13 cellular contexts compared by ENCODE assay signal in the genomic region with DNA sequence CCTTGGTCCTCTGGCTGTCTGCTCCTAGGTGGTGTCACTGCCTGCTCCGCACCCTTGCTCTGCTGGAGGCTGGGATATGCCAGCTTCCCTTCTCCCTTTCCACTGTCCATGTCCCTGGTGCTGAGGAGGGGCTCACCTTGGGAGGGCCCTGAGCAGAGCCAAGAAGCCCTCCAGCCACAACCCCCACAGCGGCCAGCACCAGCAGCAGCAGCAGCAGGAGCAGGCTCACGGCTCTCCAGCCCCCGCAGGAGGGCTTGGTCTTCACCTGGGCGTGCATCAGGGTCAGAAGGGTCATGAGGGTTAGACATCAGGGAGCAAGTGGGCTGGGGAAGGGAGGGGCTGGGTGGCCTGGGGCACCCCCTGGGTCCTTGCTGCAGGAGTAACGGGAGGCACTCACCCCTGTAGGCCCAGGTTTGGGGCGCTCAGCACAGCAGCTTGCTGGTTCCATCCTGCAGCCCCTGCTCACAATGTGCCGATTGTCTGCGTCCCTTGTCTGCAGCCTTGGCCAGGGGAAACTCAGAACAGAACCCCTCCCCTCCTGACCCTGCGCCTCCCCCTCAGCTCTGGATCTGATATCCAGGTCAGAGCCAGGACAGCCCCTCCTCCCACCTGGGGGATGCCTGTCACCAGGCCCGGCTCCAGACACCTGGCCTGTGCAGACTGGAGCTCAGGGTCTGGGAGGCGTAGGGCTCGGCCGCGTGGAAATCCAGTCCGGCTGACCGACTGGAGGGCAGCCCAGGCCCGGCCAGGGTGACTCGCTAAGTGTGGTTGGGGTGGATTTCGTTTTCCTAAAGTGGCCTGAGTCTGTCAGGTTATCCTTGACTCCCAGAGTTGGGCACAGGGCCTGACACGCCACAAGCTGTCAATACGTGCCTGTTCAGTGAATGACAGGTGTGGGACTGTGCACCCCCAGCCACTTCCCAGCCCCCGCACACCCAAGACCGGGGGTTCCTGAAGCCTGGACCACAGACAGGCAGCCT. TPM values are rescaled to one million over a fixed set of nuclear protein-coding genes. Genes with fewer than 3 reads are reported as not detected.
DNase-seq lines count a peak whose midpoint lies in the region; ATAC-seq and TF ChIP-seq lines count a peak whose summit lies in the region.
"Had no signal": no experiment of that assay in that cellular context is flagged by ENCODE, and none has a peak within 500 bp of the region (broad histone marks: within the 10 kb centered on the region; RNA-seq: fewer than 3 reads in every experiment).

Gene BRICD5 (minus strand): TSS at position 478 of the 980 bp plus-strand sequence. CDS start 30 bp downstream, at position 448.

- ATAC-seq in activated T-cell treated with anti-CD3 and anti-CD28 coated beads, Interleukin-2, amount 50 U/mL, for 72 hours (replicated peaks in 1 of 2) = no peak
- ATAC-seq in T-cell (replicated peaks in 1 of 4) (no peak), thoracic aorta (ENCODE audit: insufficient number of reproducible peaks, low FRiP score, low read depth) (no peak), GM19351 (IDR thresholded peaks at IDR 0.05; ENCODE audit: unreplicated experiment) (no peak)

- H3K9me3 Mint-ChIP-seq in activated T-cell treated with anti-CD3 and anti-CD28 coated beads, Interleukin-2, amount 50 U/mL, for 72 hours = no peaks in the 10 kb centered on the region
- H3K9me3 Mint-ChIP-seq in T-cell = no peaks in the 10 kb centered on the region
- H3K9me3 Mint-ChIP-seq: naive B cell had no signal

- H3K27me3 ChIP-seq in right atrium auricular region (no peaks in the 10 kb centered on the region), thoracic aorta (replicated peaks; ENCODE audit: insufficient read depth) (no peaks in the 10 kb centered on the region)
- H3K27me3 ChIP-seq: vagina had no signal

- peaks cover 38% of the 10 kb centered on the region for H3K4me1 Mint-ChIP-seq in activated T-cell treated with anti-CD3 and anti-CD28 coated beads, Interleukin-2, amount 50 U/mL, for 72 hours (ENCODE audit: low read depth)
- H3K4me1 Mint-ChIP-seq in T-cell = peaks cover 27 to 32% (median 32%) of the 10 kb centered on the region in 3 donors

- CTCF ChIA-PET in T-cell (lab: Charles Lee) = no interaction called here

- no peaks in the 10 kb centered on the region for H3K27me3 Mint-ChIP-seq in activated T-cell treated with anti-CD3 and anti-CD28 coated beads, Interleukin-2, amount 50 U/mL, for 72 hours (ENCODE audit: low read depth)
- H3K27me3 Mint-ChIP-seq in T-cell = no peaks in the 10 kb centered on the region
- H3K27me3 Mint-ChIP-seq: naive B cell had no signal

- H3K4me3 Mint-ChIP-seq in activated T-cell treated with anti-CD3 and anti-CD28 coated beads, Interleukin-2, amount 50 U/mL, for 72 hours = peak within 1 kb of the TSS in 1 of 2 donors; percentile 45
- no peak within 1 kb of the TSS for H3K4me3 Mint-ChIP-seq in T-cell

- peaks cover 2 to 7% of the 10 kb centered on the region in 2 donors for H3K36me3 Mint-ChIP-seq in activated T-cell treated with anti-CD3 and anti-CD28 coated beads, Interleukin-2, amount 50 U/mL, for 72 hours (ENCODE audit: insufficient read depth in 2 of 2)
- peaks cover 9% of the 10 kb centered on the region for H3K36me3 Mint-ChIP-seq in T-cell

- TF ChIP-seq CTCF in right atrium auricular region (IDR thresholded peaks at IDR 0.05) = no peak
- no peak for TF ChIP-seq CTCF in thoracic aorta (IDR thresholded peaks at IDR 0.05)

- H3K4me1 ChIP-seq in right atrium auricular region = peaks cover 0 to 40% of the 10 kb centered on the region in 2 donors
- H3K4me1 ChIP-seq in thoracic aorta (ENCODE audit: control insufficient read depth in 1 of 2, low read depth in 2 of 2) = peaks cover 23 to 34% of the 10 kb centered on the region in 2 donors

- DNase-seq in activated T-cell treated with anti-CD3 and anti-CD28 coated beads, Interleukin-2, amount 50 U/mL, for 72 hours = no peak
- DNase-seq in activated T-cell treated with anti-CD3 and anti-CD28 coated beads, Interleukin-2, amount 50 U/mL, for 48 hours = no peak
- DNase-seq in T-cell (no peak), right atrium auricular region (ENCODE audit: low spot score) (no peak), thoracic aorta (ENCODE audit: low spot score) (no peak), HPDE6-E6E7 (ENCODE audit: extremely low spot score) (no peak)
- DNase-seq in activated naive CD4-positive, alpha-beta T cell treated with anti-CD3 and anti-CD28 coated beads, Interleukin-2, amount 50 U/mL, for 16 hours = no peak
- DNase-seq: KBM-7, naive B cell, NCI-H226 had no signal

- POLR2A ChIA-PET in T-cell (lab: Charles Lee) = no interaction called here

- H3K9me3 ChIP-seq in right atrium auricular region (no peaks in the 10 kb centered on the region), thoracic aorta (no peaks in the 10 kb centered on the region)
- H3K9me3 ChIP-seq: vagina had no signal

- H3K4me3 ChIP-seq in right atrium auricular region = no peak within 1 kb of the TSS
- H3K4me3 ChIP-seq in thoracic aorta = no peak within 1 kb of the TSS
- H3K4me3 ChIP-seq: SK-N-MC, vagina had no signal

- no peak within 1 kb of the TSS for H3K27ac Mint-ChIP-seq in activated T-cell treated with anti-CD3 and anti-CD28 coated beads, Interleukin-2, amount 50 U/mL, for 72 hours
- no peak within 1 kb of the TSS for H3K27ac Mint-ChIP-seq in T-cell

- H3K27ac ChIP-seq in right atrium auricular region (peak within 1 kb of the TSS; percentile 85), thoracic aorta (no peak within 1 kb of the TSS)
- H3K27ac ChIP-seq: SK-N-MC, vagina had no signal

- H3K36me3 ChIP-seq in right atrium auricular region = peaks cover 30% of the 10 kb centered on the region
- peaks cover 18% of the 10 kb centered on the region for H3K36me3 ChIP-seq in thoracic aorta

RNA-seq across cellular contexts. Expression of gene BRICD5, which starts in this region (rescaled TPM):
- total RNA-seq in activated T-cell treated with anti-CD3 and anti-CD28 coated beads, Interleukin-2, amount 50 U/mL, for 72 hours = 10 to 100 TPM; 12.8 to 14.4 TPM
- total RNA-seq in T-cell = 10 to 100 TPM in 3 of 5 donors, 1 to 10 TPM in 2; 6.7 to 27.7 (median 20.4) TPM
- 1 to 10 TPM; 1.2 to 1.6 TPM for total RNA-seq in right atrium auricular region
- 10 to 100 TPM; 11.4 to 43.1 TPM for total RNA-seq in thoracic aorta

Comparison
In these comparisons a context has a peak if more than half of its experiments do, and no peak if none do; other contexts are left out.
1. H3K27ac ChIP-seq: peak in right atrium auricular region (2 of 2); none in thoracic aorta (0 of 2).